Comparison of ENCODE assay signal across 8 cellular contexts in the genomic region with DNA sequence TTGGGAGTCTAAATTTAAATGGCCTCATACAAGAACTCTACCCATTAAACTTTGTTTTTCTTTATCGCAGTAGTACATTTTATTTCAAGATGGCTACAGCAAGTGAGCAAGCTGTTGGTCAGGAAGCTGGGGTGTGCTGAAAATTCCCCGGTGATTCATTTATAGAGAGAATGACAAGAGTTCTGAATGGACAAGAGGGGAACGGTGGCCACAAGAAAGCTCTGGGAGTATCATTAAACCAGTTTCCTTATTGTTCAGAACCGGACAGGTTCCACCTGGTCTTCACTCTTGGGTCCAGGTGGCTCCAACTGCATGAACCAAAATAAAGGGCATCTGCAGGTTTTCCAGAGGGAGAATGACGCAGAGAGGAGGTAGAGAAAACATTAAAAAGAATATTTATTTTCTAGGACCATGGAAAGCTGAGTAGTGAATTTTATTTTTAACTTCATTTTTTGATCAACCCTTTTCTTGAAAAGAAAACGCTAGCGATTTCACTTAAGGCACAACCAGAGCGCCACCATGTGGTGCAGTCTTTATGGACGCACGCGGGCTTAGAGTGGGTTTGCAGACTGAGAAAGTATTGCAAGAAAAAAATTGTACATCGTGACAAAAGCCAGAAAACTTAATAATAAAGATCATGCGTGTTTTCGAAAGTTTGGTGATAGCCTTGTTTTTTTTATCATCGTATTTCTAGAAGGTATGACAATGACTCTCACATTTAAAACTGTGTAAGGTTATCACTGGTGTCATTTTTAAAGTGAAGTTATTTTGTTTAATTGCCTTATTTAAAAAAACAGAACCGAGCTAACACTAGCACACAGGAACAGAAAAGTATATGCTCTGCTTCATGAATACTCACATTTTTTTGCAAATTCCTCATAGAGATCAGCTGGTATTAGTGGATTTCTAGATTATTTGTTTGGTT.
A peak's percentile ranks its signal among the peaks of the same experiment; 100 is the strongest.
DNase-seq lines count a peak whose midpoint lies in the region; ATAC-seq and TF ChIP-seq lines count a peak whose summit lies in the region.

No MANE protein-coding gene starts in this region.

- no peak overlapping the region for H3K4me3 Mint-ChIP-seq in GM23338
- no peak overlapping the region for H3K4me3 Mint-ChIP-seq in osteocyte (ENCODE audit: unreplicated experiment)

- no peaks in the 10 kb centered on the region for H3K9me3 ChIP-seq in MG63
- H3K9me3 ChIP-seq in SK-N-MC (ENCODE audit: low read depth, low read length), result peaks cover 4% of the 10 kb centered on the region; the same call in 1 of the 2 replicates

- CTCF ChIA-PET in GM10248 (lab: Yijun Ruan, JAX), result interaction anchor here (0.8 to 4.9 kb wide), 17 partner anchors 11 to 483 kb away, joined by 3 to 49 read pairs (median 4); no protein-coding TSS in a partner anchor

- no peaks in the 10 kb centered on the region for H3K4me1 ChIP-seq in GM23338 (ENCODE audit: insufficient read depth)

- H3K4me1 Mint-ChIP-seq in GM23338, result peaks cover 2% of the 10 kb centered on the region; the same call in 1 of the 3 replicates
- H3K4me1 Mint-ChIP-seq in osteocyte (ENCODE audit: unreplicated experiment), result peaks cover 3% of the 10 kb centered on the region

- ATAC-seq in GM23338, result peak; percentile 68
- ATAC-seq in activated CD4-positive, CD25-positive, alpha-beta regulatory T cell treated with anti-CD3 and anti-CD28 coated beads, Interleukin-2, amount 50 U/mL, for 24 hours, result no peak

- no peaks in the 10 kb centered on the region for H3K79me2 ChIP-seq in GM23338 (replicated peaks; ENCODE audit: insufficient read depth)

- no peaks in the 10 kb centered on the region for H4K20me1 ChIP-seq in GM23338 (replicated peaks; ENCODE audit: insufficient read depth)

- no peak overlapping the region for H3K27ac Mint-ChIP-seq in GM23338
- no peak overlapping the region for H3K27ac Mint-ChIP-seq in osteocyte (ENCODE audit: unreplicated experiment)

- no peak overlapping the region for H3K9ac ChIP-seq in SK-N-MC (ENCODE audit: insufficient read length)

- H3K4me2 ChIP-seq in GM23338, result no peak overlapping the region

- no peaks in the 10 kb centered on the region for H3F3A ChIP-seq in GM23338 (replicated peaks; ENCODE audit: low read depth)

- POLR2A ChIA-PET in GM10248 (lab: Yijun Ruan, JAX), result interaction anchor here (0.7 kb wide), 1 partner anchor 199 kb away, joined by 4 read pairs; no protein-coding TSS in a partner anchor

- TF ChIP-seq CTCF in GM10248 (IDR thresholded peaks at IDR 0.05; ENCODE audit: control extremely low read depth, extremely low read depth, low read depth, missing control alignments) (peak; percentile 76), GM23338 (conservative IDR thresholded peaks at IDR 0.05; ENCODE audit: low read depth in 2 of 2) (peak; percentile 89 to 98), fibroblast of the aortic adventitia (IDR thresholded peaks at IDR 0.05; ENCODE audit: insufficient read depth, low read length) (peak; percentile 53), osteocyte (IDR thresholded peaks at IDR 0.05) (peak; percentile 91)

- H3K27me3 ChIP-seq in GM23338 (ENCODE audit: insufficient read depth), result no peaks in the 10 kb centered on the region
- H3K27me3 ChIP-seq in MG63, result no peaks in the 10 kb centered on the region

- H3K27me3 Mint-ChIP-seq in GM23338 (ENCODE audit: insufficient read depth, low read depth, poor library complexity) (no peaks in the 10 kb centered on the region), osteocyte (ENCODE audit: unreplicated experiment) (no peaks in the 10 kb centered on the region)

- peaks cover 6% of the 10 kb centered on the region; the same call in 1 of the 3 replicates for H3K36me3 Mint-ChIP-seq in GM23338 (ENCODE audit: low read depth)
- H3K36me3 Mint-ChIP-seq in osteocyte (ENCODE audit: unreplicated experiment), result peaks cover 5% of the 10 kb centered on the region

- H3K9me2 ChIP-seq in GM23338 (ENCODE audit: insufficient read depth), result no peaks in the 10 kb centered on the region

- no peaks in the 10 kb centered on the region for H3K36me3 ChIP-seq in GM23338 (ENCODE audit: insufficient read depth)
- H3K36me3 ChIP-seq in MG63, result no peaks in the 10 kb centered on the region
- no peaks in the 10 kb centered on the region for H3K36me3 ChIP-seq in SK-N-MC (ENCODE audit: insufficient read depth, low read length)

- H3K27ac ChIP-seq in GM23338 (ENCODE audit: low read depth) (no peak overlapping the region), SK-N-MC (no peak overlapping the region)

- DNase-seq in GM10248 (ENCODE audit: extremely low spot score) (peak; percentile 17), GM23338 (ENCODE audit: low spot score) (peak; percentile 89), MG63 (peak; percentile 14), SK-N-MC (ENCODE audit: low read depth, low spot score) (peak; percentile 64), fibroblast of the aortic adventitia (ENCODE audit: low read depth) (peak; percentile 52), osteocyte (ENCODE audit: extremely low spot score, unreplicated experiment) (no peak)
- no peak for DNase-seq in central memory CD4-positive, alpha-beta T cell

- no peak overlapping the region for H3K4me3 ChIP-seq in GM23338
- no peak overlapping the region for H3K4me3 ChIP-seq in MG63
- no peak overlapping the region for H3K4me3 ChIP-seq in SK-N-MC
- no peak overlapping the region for H3K4me3 ChIP-seq in fibroblast of the aortic adventitia (ENCODE audit: low read depth, low read length)

- H2AFZ ChIP-seq in GM23338, result peak overlapping the region; percentile 78

- H3K9me3 Mint-ChIP-seq in GM23338 (peaks cover 8% of the 10 kb centered on the region), osteocyte (ENCODE audit: unreplicated experiment) (peaks cover 12% of the 10 kb centered on the region)

TF ChIP-seq in GM23338, 12 proteins besides CTCF, POLR2A, EP300 and RAD21:
- TF ChIP-seq CREB1 (CRISPR knock-in tag; IDR thresholded peaks at IDR 0.05; ENCODE audit: low read depth) (no peak), STAT1 (IDR thresholded peaks at IDR 0.05; ENCODE audit: unreplicated experiment) (no peak), ZNF331 (CRISPR knock-in tag; IDR thresholded peaks at IDR 0.05; ENCODE audit: low read depth) (no peak)
- TF ChIP-seq, protein P1, sequence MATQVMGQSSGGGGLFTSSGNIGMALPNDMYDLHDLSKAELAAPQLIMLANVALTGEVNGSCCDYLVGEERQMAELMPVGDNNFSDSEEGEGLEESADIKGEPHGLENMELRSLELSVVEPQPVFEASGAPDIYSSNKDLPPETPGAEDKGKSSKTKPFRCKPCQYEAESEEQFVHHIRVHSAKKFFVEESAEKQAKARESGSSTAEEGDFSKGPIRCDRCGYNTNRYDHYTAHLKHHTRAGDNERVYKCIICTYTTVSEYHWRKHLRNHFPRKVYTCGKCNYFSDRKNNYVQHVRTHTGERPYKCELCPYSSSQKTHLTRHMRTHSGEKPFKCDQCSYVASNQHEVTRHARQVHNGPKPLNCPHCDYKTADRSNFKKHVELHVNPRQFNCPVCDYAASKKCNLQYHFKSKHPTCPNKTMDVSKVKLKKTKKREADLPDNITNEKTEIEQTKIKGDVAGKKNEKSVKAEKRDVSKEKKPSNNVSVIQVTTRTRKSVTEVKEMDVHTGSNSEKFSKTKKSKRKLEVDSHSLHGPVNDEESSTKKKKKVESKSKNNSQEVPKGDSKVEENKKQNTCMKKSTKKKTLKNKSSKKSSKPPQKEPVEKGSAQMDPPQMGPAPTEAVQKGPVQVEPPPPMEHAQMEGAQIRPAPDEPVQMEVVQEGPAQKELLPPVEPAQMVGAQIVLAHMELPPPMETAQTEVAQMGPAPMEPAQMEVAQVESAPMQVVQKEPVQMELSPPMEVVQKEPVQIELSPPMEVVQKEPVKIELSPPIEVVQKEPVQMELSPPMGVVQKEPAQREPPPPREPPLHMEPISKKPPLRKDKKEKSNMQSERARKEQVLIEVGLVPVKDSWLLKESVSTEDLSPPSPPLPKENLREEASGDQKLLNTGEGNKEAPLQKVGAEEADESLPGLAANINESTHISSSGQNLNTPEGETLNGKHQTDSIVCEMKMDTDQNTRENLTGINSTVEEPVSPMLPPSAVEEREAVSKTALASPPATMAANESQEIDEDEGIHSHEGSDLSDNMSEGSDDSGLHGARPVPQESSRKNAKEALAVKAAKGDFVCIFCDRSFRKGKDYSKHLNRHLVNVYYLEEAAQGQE (IDR thresholded peaks at IDR 0.05; ENCODE audit: unreplicated experiment), result no peak

Comparison
In these comparisons a context has a peak if more than half of its experiments do, and no peak if none do; other contexts are left out.
1. DNase-seq: peak in GM10248 (single experiment), GM23338 (single experiment), MG63 (single experiment), SK-N-MC (single experiment) and fibroblast of the aortic adventitia (single experiment); none in osteocyte (single experiment) and central memory CD4-positive, alpha-beta T cell (single experiment).
2. Peak in every context shown above with its lines, with median percentiles within 50 percentile points of each other: CTCF ChIP-seq.